Comparison of ENCODE assay signal across 12 cellular contexts in genomic region chr12:64077922-64078321, GRCh38.
DNase-seq lines count a peak whose midpoint lies in the region; ATAC-seq, FAIRE-seq and TF ChIP-seq lines count a peak whose summit lies in the region.
"Had no signal": no experiment of that assay in that cellular context is flagged by ENCODE, and none has a peak within 500 bp of the region (broad histone marks: within the 10 kb centered on the region; RNA-seq: fewer than 3 reads in every experiment).

No MANE protein-coding gene starts in this region.

- no peak overlapping the region for H3K9ac ChIP-seq in KMS-11
- H3K9ac ChIP-seq in mesendoderm (ENCODE audit: low read length): no peak overlapping the region
- no peak overlapping the region for H3K9ac ChIP-seq in kidney (ENCODE audit: low read length in 2 of 2)

- no peak overlapping the region for H3K4me2 ChIP-seq in KMS-11
- H3K4me2 ChIP-seq in mesendoderm (ENCODE audit: low read length): no peak overlapping the region

- H3K18ac ChIP-seq in mesendoderm (ENCODE audit: low read length): no peak overlapping the region

- no peak overlapping the region for H2BK120ac ChIP-seq in mesendoderm (ENCODE audit: low read depth, low read length)

- no peaks in the 10 kb centered on the region for H3K36me3 Mint-ChIP-seq in CD14-positive monocyte
- H3K36me3 Mint-ChIP-seq in activated naive CD8-positive, alpha-beta T cell treated with anti-CD3 and anti-CD28 coated beads for 36 hours: no peaks in the 10 kb centered on the region

- H3K36me3 ChIP-seq in KMS-11 (ENCODE audit: insufficient read depth) (no peaks in the 10 kb centered on the region), body of pancreas (replicated peaks in 1 of 2; ENCODE audit: insufficient read depth in 1 of 2, low read depth in 2 of 2) (peaks cover 0 to 2% of the 10 kb centered on the region in 2 donors), mesendoderm (ENCODE audit: control insufficient read depth, insufficient read depth, low read length) (no peaks in the 10 kb centered on the region), kidney (ENCODE audit: control insufficient read depth in 1 of 2, insufficient read depth in 2 of 2, low read length in 2 of 2) (peaks cover 0 to 8% of the 10 kb centered on the region in 2 donors)

- no peak overlapping the region for H2AK5ac ChIP-seq in mesendoderm (ENCODE audit: low read length)

- no peaks in the 10 kb centered on the region for H3K4me1 Mint-ChIP-seq in CD14-positive monocyte
- H3K4me1 Mint-ChIP-seq in activated naive CD8-positive, alpha-beta T cell treated with anti-CD3 and anti-CD28 coated beads for 36 hours: no peaks in the 10 kb centered on the region
- H3K4me1 Mint-ChIP-seq: activated CD4-positive, alpha-beta T cell treated with anti-CD3 and anti-CD28 coated beads, Interleukin-2, amount 10 ng/mL, durations not matched to agents 24 days and 14 days; activated naive CD8-positive, alpha-beta T cell treated with anti-CD3 and anti-CD28 coated beads, Interleukin-2, amount 50 U/mL, for 24 hours had no signal

- no peak overlapping the region for H3K56ac ChIP-seq in mesendoderm (ENCODE audit: low read length)

- H3K4me1 ChIP-seq in KMS-11 (ENCODE audit: low read depth, poor library complexity, severe bottlenecking) (no peaks in the 10 kb centered on the region), body of pancreas (peaks cover 34% of the 10 kb centered on the region), mesendoderm (ENCODE audit: control insufficient read depth, low read depth, low read length) (peaks cover 1% of the 10 kb centered on the region), kidney (ENCODE audit: control insufficient read depth in 1 of 2, insufficient read depth in 1 of 2, low read depth in 1 of 2, low read length in 2 of 2) (peaks cover 3 to 4% of the 10 kb centered on the region in 2 donors)

- H3K4me3 ChIP-seq in KMS-11 (IDR thresholded peaks at IDR 0.05; ENCODE audit: insufficient read depth, low read depth, low read length) (no peak overlapping the region), body of pancreas (no peak overlapping the region), mesendoderm (ENCODE audit: low read length) (no peak overlapping the region), kidney (ENCODE audit: low read length in 2 of 2) (no peak overlapping the region)
- H3K4me3 ChIP-seq: lower lobe of right lung had no signal

- H3K27ac Mint-ChIP-seq in CD14-positive monocyte: no peak overlapping the region
- H3K27ac Mint-ChIP-seq in activated naive CD8-positive, alpha-beta T cell treated with anti-CD3 and anti-CD28 coated beads for 36 hours: no peak overlapping the region
- H3K27ac Mint-ChIP-seq: activated CD4-positive, alpha-beta T cell treated with anti-CD3 and anti-CD28 coated beads, Interleukin-2, amount 10 ng/mL, durations not matched to agents 24 days and 14 days; activated naive CD8-positive, alpha-beta T cell treated with anti-CD3 and anti-CD28 coated beads, Interleukin-2, amount 50 U/mL, for 24 hours had no signal

- H3K9me3 ChIP-seq in body of pancreas (no peaks in the 10 kb centered on the region), kidney (ENCODE audit: control insufficient read depth in 1 of 2, low read length in 2 of 2) (no peaks in the 10 kb centered on the region)
- H3K9me3 ChIP-seq: lower lobe of right lung had no signal

- no peak for TF ChIP-seq POLR2A in body of pancreas (IDR thresholded peaks at IDR 0.05)

- H3K79me1 ChIP-seq in mesendoderm (ENCODE audit: low read length): no peaks in the 10 kb centered on the region

- peaks cover 0 to 6% (median 2%) of the 10 kb centered on the region in 7 donors for H3K9me3 Mint-ChIP-seq in CD14-positive monocyte
- no peaks in the 10 kb centered on the region for H3K9me3 Mint-ChIP-seq in activated naive CD8-positive, alpha-beta T cell treated with anti-CD3 and anti-CD28 coated beads for 36 hours
- H3K9me3 Mint-ChIP-seq: activated CD4-positive, alpha-beta T cell treated with anti-CD3 and anti-CD28 coated beads, Interleukin-2, amount 10 ng/mL, durations not matched to agents 24 days and 14 days had no signal

- H3K27me3 ChIP-seq in KMS-11 (ENCODE audit: insufficient read depth, low read depth): no peaks in the 10 kb centered on the region
- H3K27me3 ChIP-seq in body of pancreas: no peaks in the 10 kb centered on the region
- no peaks in the 10 kb centered on the region for H3K27me3 ChIP-seq in mesendoderm (ENCODE audit: insufficient read depth, low read length, poor library complexity)

- H3K4ac ChIP-seq in mesendoderm (ENCODE audit: low read depth, low read length): no peak overlapping the region

- H2BK5ac ChIP-seq in mesendoderm (ENCODE audit: low read length): no peak overlapping the region

- H3K23ac ChIP-seq in mesendoderm (ENCODE audit: low read length): no peak overlapping the region

- H3K27me3 Mint-ChIP-seq in CD14-positive monocyte (ENCODE audit: low read depth in 3 of 3): peaks cover 0 to 3% (median 2%) of the 10 kb centered on the region in 3 donors
- H3K27me3 Mint-ChIP-seq in activated naive CD8-positive, alpha-beta T cell treated with anti-CD3 and anti-CD28 coated beads for 36 hours: peaks cover 4% of the 10 kb centered on the region

- no peak overlapping the region for H2AFZ ChIP-seq in KMS-11 (ENCODE audit: low read depth)

- no peak for DNase-seq in CD14-positive monocyte (ENCODE audit: low spot score)
- no peak for DNase-seq in body of pancreas
- DNase-seq in mesendoderm: peak; percentile 40
- no peak for DNase-seq in kidney
- DNase-seq in activated naive CD8-positive, alpha-beta T cell treated with anti-CD3 and anti-CD28 coated beads for 36 hours: no peak
- DNase-seq: activated CD4-positive, alpha-beta T cell treated with anti-CD3 and anti-CD28 coated beads, Interleukin-2, amount 10 ng/mL, durations not matched to agents 24 days and 14 days; activated naive CD8-positive, alpha-beta T cell treated with anti-CD3 and anti-CD28 coated beads, Interleukin-2, amount 50 U/mL, for 24 hours; lower lobe of right lung; NCI-H187 treated with DMSO at 0.1 percent for 48 hours had no signal

- no peak for FAIRE-seq in kidney (lab: Jason Lieb, UNC)

- no peak overlapping the region for H4K8ac ChIP-seq in mesendoderm (ENCODE audit: low read depth, low read length)

- H3K79me2 ChIP-seq in KMS-11 (ENCODE audit: insufficient read depth, low read depth) (no peaks in the 10 kb centered on the region), mesendoderm (ENCODE audit: control insufficient read depth, insufficient read depth, low read length) (no peaks in the 10 kb centered on the region)

- ATAC-seq in body of pancreas: no peak
- ATAC-seq in HG02623 (IDR thresholded peaks at IDR 0.05; ENCODE audit: unreplicated experiment): no peak
- ATAC-seq in GM21390 (IDR thresholded peaks at IDR 0.05; ENCODE audit: unreplicated experiment): no peak
- ATAC-seq: activated naive CD8-positive, alpha-beta T cell treated with anti-CD3 and anti-CD28 coated beads, Interleukin-2, amount 50 U/mL, for 24 hours; lower lobe of right lung had no signal

- no peaks in the 10 kb centered on the region for H4K20me1 ChIP-seq in KMS-11 (ENCODE audit: insufficient read depth)

- H3K27ac ChIP-seq in KMS-11 (no peak overlapping the region), body of pancreas (no peak overlapping the region), mesendoderm (ENCODE audit: low read depth, low read length) (no peak overlapping the region), kidney (ENCODE audit: low read depth in 2 of 2, low read length in 2 of 2) (no peak overlapping the region)
- H3K27ac ChIP-seq: lower lobe of right lung had no signal

- TF ChIP-seq CTCF in CD14-positive monocyte (IDR thresholded peaks at IDR 0.05): peak; percentile 39
- TF ChIP-seq CTCF in KMS-11 (conservative IDR thresholded peaks at IDR 0.05; ENCODE audit: low read depth, low read length): 0 out of 2 replicates have a peak, but pooled peaks have one; percentile 9
- TF ChIP-seq CTCF in body of pancreas (IDR thresholded peaks at IDR 0.05): peak in 4 of 7 experiments; percentile 17 to 28 (median 23)
- no peak for TF ChIP-seq CTCF in kidney (IDR thresholded peaks at IDR 0.05; ENCODE audit: borderline replicate concordance, extremely low read depth, insufficient read depth)

- H4K5ac ChIP-seq in mesendoderm (ENCODE audit: low read length): no peak overlapping the region

- H3K4me3 Mint-ChIP-seq in CD14-positive monocyte: no peak overlapping the region
- H3K4me3 Mint-ChIP-seq in activated naive CD8-positive, alpha-beta T cell treated with anti-CD3 and anti-CD28 coated beads for 36 hours: no peak overlapping the region
- H3K4me3 Mint-ChIP-seq: activated CD4-positive, alpha-beta T cell treated with anti-CD3 and anti-CD28 coated beads, Interleukin-2, amount 10 ng/mL, durations not matched to agents 24 days and 14 days; activated naive CD8-positive, alpha-beta T cell treated with anti-CD3 and anti-CD28 coated beads, Interleukin-2, amount 50 U/mL, for 24 hours had no signal

- H2BK15ac ChIP-seq in mesendoderm (replicated peaks; ENCODE audit: low read depth): no peak overlapping the region

- intact Hi-C loops in CD14-positive monocyte (cut with micrococcal nuclease): no loop called here
- intact Hi-C loops in body of pancreas (cut with DNase I): no loop called here
- intact Hi-C loops in kidney (cut with DNase I): no loop called here
